ENCODE assay signal across 1 cellular context in genomic region chr16:87636741-87637140, GRCh38.
TF ChIP-seq lines count a peak whose summit lies in the region.

No MANE protein-coding gene starts in this region.

TF ChIP-seq in K562, 482 proteins besides CTCF, POLR2A, EP300 and RAD21 (continued from another document):
- no peak for TF ChIP-seq TCFL5 (CRISPR knock-in tag; conservative IDR thresholded peaks at IDR 0.05)
TF ChIP-seq in K562: peak in this region for 2.
